Comparison of ENCODE assay signal across 23 cellular contexts in genomic region chr17:22467720-22468119, GRCh38.
DNase-seq lines count a peak whose midpoint lies in the region; ATAC-seq, FAIRE-seq and TF ChIP-seq lines count a peak whose summit lies in the region.
"Had no signal": no experiment of that assay in that cellular context is flagged by ENCODE, and none has a peak within 500 bp of the region (broad histone marks: within the 10 kb centered on the region; RNA-seq: fewer than 3 reads in every experiment).

No MANE protein-coding gene starts in this region.

- WGBS in HepG2 (ENCODE audit: low lambda C conversion rate) = 3% methylated on average over 4 of the region's 5 CpGs
- 46% methylated on average over 3 of the region's 5 CpGs for WGBS in right lobe of liver (ENCODE audit: insufficient coverage, low coverage, low lambda C conversion rate, missing lambda C conversion rate)

- H3K79me2 ChIP-seq in HepG2 (ENCODE audit: insufficient read depth, low read length) = no peaks in the 10 kb centered on the region

- BruUV-seq in HepG2 (replicated peaks; lab: Mats Ljungman, UMichigan) = no TSS peak

- TF ChIP-seq CTCF in HepG2 (CRISPR knock-in tag; IDR thresholded peaks at IDR 0.05) (no peak), right lobe of liver (IDR thresholded peaks at IDR 0.05) (no peak), bronchial epithelial cell (IDR thresholded peaks at IDR 0.05; ENCODE audit: insufficient read depth, low read length, severe bottlenecking) (no peak), colonic mucosa (IDR thresholded peaks at IDR 0.05) (no peak)

- H3K9ac ChIP-seq in HepG2 (ENCODE audit: insufficient read depth, low read depth, low read length) = no peak overlapping the region
- no peak overlapping the region for H3K9ac ChIP-seq in colonic mucosa (ENCODE audit: low read depth in 2 of 2, low read length in 2 of 2)
- H3K9ac ChIP-seq: BLaER1 treated with 17β-estradiol and CSF1 and Interleukin-3, amounts not matched to agents 10 nM and 100 nM had no signal

- no peak overlapping the region for H2AFZ ChIP-seq in HepG2 (ENCODE audit: low read length)

- in situ Hi-C loops in HepG2 (cut with HindIII; ENCODE audit: extremely low pct_ligation_motif_present, low pct_unique_long_range_greater_than_20kb) = loop anchor here (25.0 kb wide), 2 partner anchors 95 to 105 kb away; no protein-coding TSS in a partner anchor

- DNase-seq in HepG2 (ENCODE audit: low spot score) = no peak
- DNase-seq in right lobe of liver = no peak
- no peak for DNase-seq in bronchial epithelial cell (ENCODE audit: low read depth)
- DNase-seq in mesenteric fat pad (ENCODE audit: low spot score) = peak; percentile 28
- DNase-seq in urothelium cell line (ENCODE audit: low spot score) = no peak
- no peak for DNase-seq in colonic mucosa
- DNase-seq in AG08395 (ENCODE audit: low spot score) = no peak
- DNase-seq in retina = no peak
- DNase-seq: ACHN; AML-193; Caco-2; Calu3; CD4-positive, alpha-beta T cell; CD8-positive, alpha-beta T cell; DMS79 treated with DMSO at 0.1 percent for 48 hours; GF-D8 had no signal

- ATAC-seq in HepG2 (no peak), right lobe of liver (no peak)
- ATAC-seq: CD8-positive, alpha-beta T cell had no signal

- H4K20me1 ChIP-seq in HepG2 (ENCODE audit: insufficient read depth, low read length) = no peaks in the 10 kb centered on the region
- H4K20me1 ChIP-seq: BLaER1 treated with 17β-estradiol and CSF1 and Interleukin-3, amounts not matched to agents 10 nM and 100 nM had no signal

- no peaks in the 10 kb centered on the region for H3K9me3 ChIP-seq in HepG2 (ENCODE audit: low read length)
- H3K9me3 ChIP-seq in right lobe of liver = no peaks in the 10 kb centered on the region
- no peaks in the 10 kb centered on the region for H3K9me3 ChIP-seq in colonic mucosa
- H3K9me3 ChIP-seq: BLaER1 treated with 17β-estradiol and CSF1 and Interleukin-3, amounts not matched to agents 10 nM and 100 nM; Caco-2 had no signal

- H3K27ac ChIP-seq in HepG2 (ENCODE audit: extremely low read length, insufficient read depth, low read length) = no peak overlapping the region
- no peak overlapping the region for H3K27ac ChIP-seq in right lobe of liver
- H3K27ac ChIP-seq in colonic mucosa = no peak overlapping the region
- H3K27ac ChIP-seq: 22Rv1; BLaER1 treated with 17β-estradiol and CSF1 and Interleukin-3, amounts not matched to agents 10 nM and 100 nM; C4-2B had no signal

- H3K4me1 ChIP-seq in HepG2 (ENCODE audit: insufficient read depth, low read length) (no peaks in the 10 kb centered on the region), right lobe of liver (no peaks in the 10 kb centered on the region), colonic mucosa (no peaks in the 10 kb centered on the region)
- H3K4me1 ChIP-seq: Caco-2 had no signal

- CTCF ChIA-PET in HepG2 (lab: Yijun Ruan, JAX; ENCODE audit: low intra/inter-chr PET ratio, low total read pairs) = no interaction called here

- TF ChIP-seq EP300 in HepG2 (IDR thresholded peaks at IDR 0.05; ENCODE audit: low read depth in 2 of 2, low read length in 2 of 2) (no peak), HepG2 (CRISPR knock-in tag; IDR thresholded peaks at IDR 0.05; ENCODE audit: borderline replicate concordance) (no peak)

- no peak for TF ChIP-seq RAD21 in HepG2 (CRISPR knock-in tag; IDR thresholded peaks at IDR 0.05)

- TF ChIP-seq POLR2A in HepG2 (IDR thresholded peaks at IDR 0.05; ENCODE audit: insufficient read depth in 1 of 2, low read depth in 2 of 2, low read length in 2 of 2) (no peak), right lobe of liver (IDR thresholded peaks at IDR 0.05) (no peak)

- POLR2A ChIA-PET in HepG2 (lab: Yijun Ruan, JAX) = no interaction called here

- H3K36me3 ChIP-seq in HepG2 (replicated peaks in 1 of 2; ENCODE audit: control insufficient read depth in 1 of 2, insufficient read depth in 2 of 2, low read length in 2 of 2) = no peaks in the 10 kb centered on the region
- no peaks in the 10 kb centered on the region for H3K36me3 ChIP-seq in right lobe of liver
- no peaks in the 10 kb centered on the region for H3K36me3 ChIP-seq in bronchial epithelial cell (ENCODE audit: control insufficient read depth, insufficient read depth, low read length)
- H3K36me3 ChIP-seq in colonic mucosa = no peaks in the 10 kb centered on the region
- H3K36me3 ChIP-seq: BLaER1 treated with 17β-estradiol and CSF1 and Interleukin-3, amounts not matched to agents 10 nM and 100 nM had no signal

- H3K4me3 ChIP-seq in HepG2 (replicated peaks in 1 of 3; ENCODE audit: insufficient read depth in 1 of 3, low read depth in 2 of 3, low read length in 3 of 3) (no peak overlapping the region), right lobe of liver (no peak overlapping the region), bronchial epithelial cell (ENCODE audit: low read depth, low read length) (no peak overlapping the region), colonic mucosa (no peak overlapping the region)
- H3K4me3 ChIP-seq: BLaER1 treated with 17β-estradiol and CSF1 and Interleukin-3, amounts not matched to agents 10 nM and 100 nM had no signal

- intact Hi-C loops in HepG2 (cut with micrococcal nuclease; ENCODE audit: unreplicated experiment) (no loop called here), right lobe of liver (cut with DNase I) (no loop called here), colonic mucosa (cut with DNase I) (no loop called here)

- FAIRE-seq in HepG2 (lab: Jason Lieb, UNC) (no peak), bronchial epithelial cell (lab: Jason Lieb, UNC) (peak; percentile 40), urothelium cell line (lab: Jason Lieb, UNC) (peak; percentile 63)
- FAIRE-seq: D721Med, G401.6, GM12891, GM19239 had no signal

- no peak overlapping the region for H3K4me2 ChIP-seq in HepG2 (ENCODE audit: low read depth, low read length)
- H3K4me2 ChIP-seq: BLaER1 treated with 17β-estradiol and CSF1 and Interleukin-3, amounts not matched to agents 10 nM and 100 nM had no signal

- H3K27me3 ChIP-seq in HepG2 (ENCODE audit: control insufficient read depth in 1 of 2, insufficient read depth in 2 of 2, low read length in 2 of 2) (no peaks in the 10 kb centered on the region), right lobe of liver (no peaks in the 10 kb centered on the region), bronchial epithelial cell (ENCODE audit: control insufficient read depth, insufficient read depth, low read length) (no peaks in the 10 kb centered on the region), colonic mucosa (no peaks in the 10 kb centered on the region)
- H3K27me3 ChIP-seq: BLaER1 treated with 17β-estradiol and CSF1 and Interleukin-3, amounts not matched to agents 10 nM and 100 nM had no signal

TF ChIP-seq in HepG2, 621 proteins besides CTCF, POLR2A, EP300 and RAD21:
- TF ChIP-seq MAFK (conservative IDR thresholded peaks at IDR 0.05 in 1 of 2, IDR thresholded peaks at IDR 0.05 in 1 of 2; ENCODE audit: low read length in 2 of 2) (peak; percentile 58 to 76), MAFF (IDR thresholded peaks at IDR 0.05; ENCODE audit: low read depth, low read length) (peak; percentile 77), ZNF572 (CRISPR knock-in tag; IDR thresholded peaks at IDR 0.05) (no peak)
